Comparison of ENCODE assay signal across 39 cellular contexts in genomic region chrX:133529578-133529977, GRCh38.
"Had no signal": no experiment of that assay in that cellular context is flagged by ENCODE, and none has a peak within 500 bp of the region (broad histone marks: within the 10 kb centered on the region; RNA-seq: fewer than 3 reads in every experiment).

No MANE protein-coding gene starts in this region.

- H3K4me3 ChIP-seq: adrenal gland, ascending aorta, body of pancreas, breast epithelium, cardiac muscle cell had no signal

- H3K27me3 ChIP-seq: adrenal gland, ascending aorta, body of pancreas, brain microvascular endothelial cell, cardiac muscle cell had no signal

- H3K4me1 ChIP-seq: adrenal gland, ascending aorta, body of pancreas, breast epithelium had no signal

- H3K4me3 Mint-ChIP-seq: activated naive CD4-positive, alpha-beta T cell treated with anti-CD3 and anti-CD28 coated beads for 36 hours; activated naive CD4-positive, alpha-beta T cell treated with anti-CD3 and anti-CD28 coated beads, Interleukin-2, amount 10 ng/mL, durations not matched to agents 7 days and 5 days; activated naive CD4-positive, alpha-beta T cell treated with anti-CD3 and anti-CD28 coated beads, Interleukin-2, amount 50 U/mL, for 24 hours; activated naive CD8-positive, alpha-beta T cell; activated naive CD8-positive, alpha-beta T cell treated with anti-CD3 and anti-CD28 coated beads for 36 hours; activated naive CD8-positive, alpha-beta T cell treated with anti-CD3 and anti-CD28 coated beads, Interleukin-2, amount 10 ng/mL, durations not matched to agents 7 days and 5 days; activated naive CD8-positive, alpha-beta T cell treated with anti-CD3 and anti-CD28 coated beads, Interleukin-2, amount 50 U/mL, for 24 hours; activated T-cell treated with anti-CD3 and anti-CD28 coated beads, Interleukin-2, amount 50 U/mL, for 24 hours; activated T-cell treated with anti-CD3 and anti-CD28 coated beads, Interleukin-2, amount 50 U/mL, for 4 hours; activated T-cell treated with anti-CD3 and anti-CD28 coated beads, Interleukin-2, amount 50 U/mL, for 72 hours; activated T-helper 1 cell treated with anti-CD3 and anti-CD28 coated beads, Interleukin-12 subunit alpha, Interleukin-12 subunit beta, Interleukin-2, Interleukin-4 antibody, amounts not matched to agents 30 ng/mL and 10 ng/mL and 1 ng/mL, durations not matched to agents 14 hours and 24 hours and 36 hours; activated T-helper 17 cell treated with anti-CD3 and anti-CD28 coated beads, Interleukin-2, amount 50 U/mL, for 72 hours; brain; central memory CD8-positive, alpha-beta T cell had no signal

- DNase-seq: activated effector memory CD4-positive, alpha-beta T cell treated with anti-CD3 and anti-CD28 coated beads, Interleukin-2, amount 50 U/mL, for 16 hours; activated effector memory CD4-positive, alpha-beta T cell treated with Interleukin-2 at 50 U/mL for 16 hours; activated gamma-delta T cell; activated gamma-delta T cell treated with Interleukin-2 at 50 U/mL for 16 hours; activated naive CD4-positive, alpha-beta T cell; activated naive CD4-positive, alpha-beta T cell treated with anti-CD3 and anti-CD28 coated beads for 36 hours; activated naive CD4-positive, alpha-beta T cell treated with anti-CD3 and anti-CD28 coated beads, Interleukin-2, amount 10 ng/mL, durations not matched to agents 7 days and 5 days; activated naive CD4-positive, alpha-beta T cell treated with anti-CD3 and anti-CD28 coated beads, Interleukin-2, amount 50 U/mL, for 16 hours; activated naive CD4-positive, alpha-beta T cell treated with Interleukin-2 at 50 U/mL for 16 hours; activated naive CD8-positive, alpha-beta T cell treated with anti-CD3 and anti-CD28 coated beads for 36 hours; activated naive CD8-positive, alpha-beta T cell treated with anti-CD3 and anti-CD28 coated beads, Interleukin-2, amount 10 ng/mL, durations not matched to agents 7 days and 5 days; activated naive CD8-positive, alpha-beta T cell treated with anti-CD3 and anti-CD28 coated beads, Interleukin-2, amount 50 U/mL, for 24 hours; activated T-cell treated with anti-CD3 and anti-CD28 coated beads, Interleukin-2, amount 50 U/mL, for 1 hour; activated T-cell treated with anti-CD3 and anti-CD28 coated beads, Interleukin-2, amount 50 U/mL, for 24 hours; activated T-cell treated with anti-CD3 and anti-CD28 coated beads, Interleukin-2, amount 50 U/mL, for 4 hours; activated T-cell treated with anti-CD3 and anti-CD28 coated beads, Interleukin-2, amount 50 U/mL, for 48 hours; activated T-cell treated with anti-CD3 and anti-CD28 coated beads, Interleukin-2, amount 50 U/mL, for 72 hours; adrenal gland; amniotic stem cell; amygdala; anterior cingulate cortex; aorta; body of pancreas; brain microvascular endothelial cell; caudate nucleus; central memory CD4-positive, alpha-beta T cell; cerebellar nuclear complex had no signal

- H3K27ac Mint-ChIP-seq: activated naive CD4-positive, alpha-beta T cell treated with anti-CD3 and anti-CD28 coated beads for 36 hours; activated naive CD4-positive, alpha-beta T cell treated with anti-CD3 and anti-CD28 coated beads, Interleukin-2, amount 10 ng/mL, durations not matched to agents 7 days and 5 days; activated naive CD4-positive, alpha-beta T cell treated with anti-CD3 and anti-CD28 coated beads, Interleukin-2, amount 50 U/mL, for 24 hours; activated naive CD4-positive, alpha-beta T cell treated with anti-CD3 and anti-CD28 coated beads, Interleukin-2, amount 50 U/mL, for 72 hours; activated naive CD8-positive, alpha-beta T cell; activated naive CD8-positive, alpha-beta T cell treated with anti-CD3 and anti-CD28 coated beads for 36 hours; activated naive CD8-positive, alpha-beta T cell treated with anti-CD3 and anti-CD28 coated beads, Interleukin-2, amount 10 ng/mL, durations not matched to agents 7 days and 5 days; activated naive CD8-positive, alpha-beta T cell treated with anti-CD3 and anti-CD28 coated beads, Interleukin-2, amount 50 U/mL, for 24 hours; activated T-cell treated with anti-CD3 and anti-CD28 coated beads, Interleukin-2, amount 50 U/mL, for 24 hours; activated T-cell treated with anti-CD3 and anti-CD28 coated beads, Interleukin-2, amount 50 U/mL, for 72 hours; activated T-helper 1 cell treated with anti-CD3 and anti-CD28 coated beads, Interleukin-12 subunit alpha, Interleukin-12 subunit beta, Interleukin-2, Interleukin-4 antibody, amounts not matched to agents 30 ng/mL and 10 ng/mL and 1 ng/mL, durations not matched to agents 14 hours and 24 hours and 36 hours; activated T-helper 17 cell treated with anti-CD3 and anti-CD28 coated beads, Interleukin-2, amount 50 U/mL, for 72 hours; activated T-helper 2 cell treated with anti-CD3 and anti-CD28 coated beads, Interferon-gamma antibody, Interleukin-2, Interleukin-4, amounts not matched to agents 10 μg/mL and 5 μg/mL and 100 μg/mL, durations not matched to agents 14 hours and 24 hours and 36 hours; brain had no signal

- FAIRE-seq: bronchial epithelial cell had no signal

- H3K27ac ChIP-seq: adrenal gland, ascending aorta, body of pancreas, brain microvascular endothelial cell, breast epithelium, cardiac muscle cell had no signal

- ATAC-seq: activated naive CD4-positive, alpha-beta T cell treated with anti-CD3 and anti-CD28 coated beads, Interleukin-2, amount 50 U/mL, for 72 hours; activated naive CD8-positive, alpha-beta T cell treated with anti-CD3 and anti-CD28 coated beads, Interleukin-2, amount 50 U/mL, for 24 hours; activated T-cell treated with anti-CD3 and anti-CD28 coated beads, Interleukin-2, amount 50 U/mL, for 4 hours; activated T-cell treated with anti-CD3 and anti-CD28 coated beads, Interleukin-2, amount 50 U/mL, for 72 hours; activated T-helper 17 cell treated with anti-CD3 and anti-CD28 coated beads, Interleukin-2, amount 50 U/mL, for 72 hours; body of pancreas had no signal

- H3K36me3 Mint-ChIP-seq: activated naive CD4-positive, alpha-beta T cell treated with anti-CD3 and anti-CD28 coated beads, Interleukin-2, amount 10 ng/mL, durations not matched to agents 7 days and 5 days; activated naive CD4-positive, alpha-beta T cell treated with anti-CD3 and anti-CD28 coated beads, Interleukin-2, amount 50 U/mL, for 24 hours; activated naive CD4-positive, alpha-beta T cell treated with anti-CD3 and anti-CD28 coated beads, Interleukin-2, amount 50 U/mL, for 72 hours; activated naive CD8-positive, alpha-beta T cell; activated naive CD8-positive, alpha-beta T cell treated with anti-CD3 and anti-CD28 coated beads for 36 hours; activated naive CD8-positive, alpha-beta T cell treated with anti-CD3 and anti-CD28 coated beads, Interleukin-2, amount 10 ng/mL, durations not matched to agents 7 days and 5 days; brain had no signal

- H3K4me1 Mint-ChIP-seq: activated naive CD4-positive, alpha-beta T cell treated with anti-CD3 and anti-CD28 coated beads, Interleukin-2, amount 10 ng/mL, durations not matched to agents 7 days and 5 days; activated naive CD4-positive, alpha-beta T cell treated with anti-CD3 and anti-CD28 coated beads, Interleukin-2, amount 50 U/mL, for 24 hours; activated naive CD8-positive, alpha-beta T cell treated with anti-CD3 and anti-CD28 coated beads for 36 hours; activated naive CD8-positive, alpha-beta T cell treated with anti-CD3 and anti-CD28 coated beads, Interleukin-2, amount 10 ng/mL, durations not matched to agents 7 days and 5 days; activated naive CD8-positive, alpha-beta T cell treated with anti-CD3 and anti-CD28 coated beads, Interleukin-2, amount 50 U/mL, for 24 hours; activated T-helper 17 cell treated with anti-CD3 and anti-CD28 coated beads, Interleukin-2, amount 50 U/mL, for 72 hours; central memory CD8-positive, alpha-beta T cell had no signal

- H3K27me3 Mint-ChIP-seq: activated naive CD4-positive, alpha-beta T cell treated with anti-CD3 and anti-CD28 coated beads, Interleukin-2, amount 10 ng/mL, durations not matched to agents 7 days and 5 days; activated naive CD4-positive, alpha-beta T cell treated with anti-CD3 and anti-CD28 coated beads, Interleukin-2, amount 50 U/mL, for 24 hours; activated naive CD8-positive, alpha-beta T cell; activated naive CD8-positive, alpha-beta T cell treated with anti-CD3 and anti-CD28 coated beads for 36 hours; activated naive CD8-positive, alpha-beta T cell treated with anti-CD3 and anti-CD28 coated beads, Interleukin-2, amount 10 ng/mL, durations not matched to agents 7 days and 5 days; activated naive CD8-positive, alpha-beta T cell treated with anti-CD3 and anti-CD28 coated beads, Interleukin-2, amount 50 U/mL, for 24 hours; activated T-helper 17 cell treated with anti-CD3 and anti-CD28 coated beads, Interleukin-2, amount 50 U/mL, for 72 hours; brain; central memory CD8-positive, alpha-beta T cell had no signal

- H3K36me3 ChIP-seq: adrenal gland, ascending aorta, brain microvascular endothelial cell, breast epithelium, cardiac muscle cell had no signal

- H3K9me3 ChIP-seq: adrenal gland, ascending aorta, body of pancreas, breast epithelium had no signal

- H3K9me3 Mint-ChIP-seq: activated naive CD4-positive, alpha-beta T cell treated with anti-CD3 and anti-CD28 coated beads for 36 hours; activated naive CD4-positive, alpha-beta T cell treated with anti-CD3 and anti-CD28 coated beads, Interleukin-2, amount 10 ng/mL, durations not matched to agents 7 days and 5 days; activated naive CD4-positive, alpha-beta T cell treated with anti-CD3 and anti-CD28 coated beads, Interleukin-2, amount 50 U/mL, for 24 hours; activated naive CD4-positive, alpha-beta T cell treated with anti-CD3 and anti-CD28 coated beads, Interleukin-2, amount 50 U/mL, for 72 hours; activated naive CD8-positive, alpha-beta T cell treated with anti-CD3 and anti-CD28 coated beads for 36 hours; activated naive CD8-positive, alpha-beta T cell treated with anti-CD3 and anti-CD28 coated beads, Interleukin-2, amount 10 ng/mL, durations not matched to agents 7 days and 5 days; activated naive CD8-positive, alpha-beta T cell treated with anti-CD3 and anti-CD28 coated beads, Interleukin-2, amount 50 U/mL, for 24 hours; activated T-cell treated with anti-CD3 and anti-CD28 coated beads, Interleukin-2, amount 50 U/mL, for 24 hours; activated T-cell treated with anti-CD3 and anti-CD28 coated beads, Interleukin-2, amount 50 U/mL, for 4 hours; activated T-cell treated with anti-CD3 and anti-CD28 coated beads, Interleukin-2, amount 50 U/mL, for 72 hours; activated T-helper 1 cell treated with anti-CD3 and anti-CD28 coated beads, Interleukin-12 subunit alpha, Interleukin-12 subunit beta, Interleukin-2, Interleukin-4 antibody, amounts not matched to agents 30 ng/mL and 10 ng/mL and 1 ng/mL, durations not matched to agents 14 hours and 24 hours and 36 hours; activated T-helper 17 cell treated with anti-CD3 and anti-CD28 coated beads, Interleukin-2, amount 50 U/mL, for 72 hours; activated T-helper 2 cell treated with anti-CD3 and anti-CD28 coated beads, Interferon-gamma antibody, Interleukin-2, Interleukin-4, amounts not matched to agents 10 μg/mL and 5 μg/mL and 100 μg/mL, durations not matched to agents 14 hours and 24 hours and 36 hours; brain; central memory CD8-positive, alpha-beta T cell had no signal
